In genomic region chr9:117549444-117549843, GRCh38 we compare ENCODE assay signal across 27 cellular contexts.
"Had no signal": no experiment of that assay in that cellular context is flagged by ENCODE, and none has a peak within 500 bp of the region (broad histone marks: within the 10 kb centered on the region; RNA-seq: fewer than 3 reads in every experiment).

No MANE protein-coding gene starts in this region.

- H3K9me3 Mint-ChIP-seq: dendritic cell treated with granulocyte-macrophage colony-stimulating factor and Interleukin-4, amounts not matched to agents 40 ng/mL and 50 ng/mL, for 4 days; stimulated activated naive B cell treated with anti-CD40 and anti-IgM and Interleukin-4, amounts not matched to agents 10 μg/mL and 1 μg/mL and 100 μg/mL, for 72 hours had no signal

- H3K4me3 Mint-ChIP-seq: activated naive CD8-positive, alpha-beta T cell; activated T-cell treated with anti-CD3 and anti-CD28 coated beads, Interleukin-2, amount 50 U/mL, for 24 hours; activated T-helper 17 cell treated with anti-CD3 and anti-CD28 coated beads, Interleukin-2, amount 50 U/mL, for 72 hours; dendritic cell treated with granulocyte-macrophage colony-stimulating factor and Interleukin-4, amounts not matched to agents 40 ng/mL and 50 ng/mL, for 4 days; naive thymus-derived CD8-positive, alpha-beta T cell; stimulated activated naive B cell treated with anti-CD40 and anti-IgM and Interleukin-4, amounts not matched to agents 10 μg/mL and 1 μg/mL and 100 μg/mL, for 72 hours; T-helper 17 cell had no signal

- DNase-seq: activated CD4-positive, alpha-beta T cell treated with anti-CD3 and anti-CD28 coated beads for 1 hour; activated CD8-positive, alpha-beta memory T cell treated with anti-CD3 and anti-CD28 coated beads for 24 hours; activated CD8-positive, alpha-beta memory T cell treated with anti-CD3 and anti-CD28 coated beads, Interleukin-2, amount 50 U/mL, for 4 hours; activated naive CD4-positive, alpha-beta T cell; activated T-cell treated with anti-CD3 and anti-CD28 coated beads, Interleukin-2, amount 50 U/mL, for 24 hours; adrenal gland; brain microvascular endothelial cell; effector CD8-positive, alpha-beta T cell; kidney; left lung; naive thymus-derived CD8-positive, alpha-beta T cell; stimulated activated CD4-positive, alpha-beta T cell treated with anti-CD3 and anti-CD28 coated beads, Interleukin-15, amount 100 ng/mL, for 24 hours; stimulated activated CD4-positive, alpha-beta T cell treated with anti-CD3 and anti-CD28 coated beads, Interleukin-2, amount 100 ng/mL, for 48 hours; stimulated activated CD8-positive, alpha-beta memory T cell treated with anti-CD3 and anti-CD28 coated beads, Interleukin-4, amount 100 ng/mL, for 48 hours; stimulated activated naive B cell treated with anti-CD40 and anti-IgM and Interleukin-4, amounts not matched to agents 10 μg/mL and 1 μg/mL and 100 μg/mL, for 72 hours; SW 1271; T-helper 17 cell; upper lobe of left lung had no signal

- ATAC-seq: activated T-helper 17 cell treated with anti-CD3 and anti-CD28 coated beads, Interleukin-2, amount 50 U/mL, for 72 hours; foreskin keratinocyte; left lung; naive thymus-derived CD8-positive, alpha-beta T cell; sciatic nerve; stimulated activated naive B cell treated with anti-CD40 and anti-IgM and Interleukin-4, amounts not matched to agents 10 μg/mL and 1 μg/mL and 100 μg/mL, for 72 hours; T-helper 17 cell had no signal

- H3K4me1 ChIP-seq: adrenal gland, ascending aorta, foreskin keratinocyte, left lung had no signal

- H3K4me1 Mint-ChIP-seq: activated T-helper 17 cell treated with anti-CD3 and anti-CD28 coated beads, Interleukin-2, amount 50 U/mL, for 72 hours; stimulated activated naive B cell treated with anti-CD40 and anti-IgM and Interleukin-4, amounts not matched to agents 10 μg/mL and 1 μg/mL and 100 μg/mL, for 72 hours had no signal

- H3K36me3 Mint-ChIP-seq: activated naive CD8-positive, alpha-beta T cell; naive thymus-derived CD8-positive, alpha-beta T cell; stimulated activated naive B cell treated with anti-CD40 and anti-IgM and Interleukin-4, amounts not matched to agents 10 μg/mL and 1 μg/mL and 100 μg/mL, for 72 hours had no signal

- H3K9me3 ChIP-seq: adrenal gland, ascending aorta, left lung, upper lobe of left lung had no signal

- H3K27ac ChIP-seq: adrenal gland, ascending aorta, brain microvascular endothelial cell, foreskin keratinocyte, left lung, upper lobe of left lung, VCaP had no signal

- H3K4me2 ChIP-seq: smooth muscle cell had no signal

- H3K27ac Mint-ChIP-seq: activated naive CD8-positive, alpha-beta T cell; activated T-cell treated with anti-CD3 and anti-CD28 coated beads, Interleukin-2, amount 50 U/mL, for 24 hours; activated T-helper 17 cell treated with anti-CD3 and anti-CD28 coated beads, Interleukin-2, amount 50 U/mL, for 72 hours; dendritic cell treated with granulocyte-macrophage colony-stimulating factor and Interleukin-4, amounts not matched to agents 40 ng/mL and 50 ng/mL, for 4 days; naive thymus-derived CD8-positive, alpha-beta T cell; stimulated activated naive B cell treated with anti-CD40 and anti-IgM and Interleukin-4, amounts not matched to agents 10 μg/mL and 1 μg/mL and 100 μg/mL, for 72 hours; T-helper 17 cell had no signal

- H3K36me3 ChIP-seq: adrenal gland, ascending aorta, brain microvascular endothelial cell, left lung, upper lobe of left lung had no signal

- H3K4me3 ChIP-seq: adrenal gland, ascending aorta, left lung, lung, smooth muscle cell, upper lobe of left lung had no signal

- H3K27me3 Mint-ChIP-seq: activated T-cell treated with anti-CD3 and anti-CD28 coated beads, Interleukin-2, amount 50 U/mL, for 24 hours had no signal

- FAIRE-seq: kidney had no signal

- H3K27me3 ChIP-seq: adrenal gland, ascending aorta, brain microvascular endothelial cell, foreskin keratinocyte, left lung, upper lobe of left lung had no signal
